ENCODE assay signal across 25 cellular contexts in genomic region chr9:110935829-110936228, GRCh38.
DNase-seq lines count a peak whose midpoint lies in the region; ATAC-seq and TF ChIP-seq lines count a peak whose summit lies in the region.
"Had no signal": no experiment of that assay in that cellular context is flagged by ENCODE, and none has a peak within 500 bp of the region (broad histone marks: within the 10 kb centered on the region; RNA-seq: fewer than 3 reads in every experiment).

No MANE protein-coding gene starts in this region.

- H3K4me3 ChIP-seq in muscle layer of duodenum (ENCODE audit: low read depth in 1 of 2, low read length in 2 of 2) = no peak overlapping the region
- no peak overlapping the region for H3K4me3 ChIP-seq in transverse colon
- H3K4me3 ChIP-seq: BLaER1 treated with 17β-estradiol and CSF1 and Interleukin-3, amounts not matched to agents 10 nM and 100 nM; GM23338; thyroid gland had no signal

- 67 to 81% methylated on average over 3 of the region's 3 CpGs for WGBS in transverse colon (ENCODE audit: low coverage in 1 of 2), 2 donors

- DNase-seq in transverse colon (no peak), A172 (ENCODE audit: low spot score) (no peak), NCI-H526 (lab: John Stamatoyannopoulos, UW) (no peak)
- no peak for DNase-seq in activated CD4-positive, alpha-beta T cell treated with anti-CD3 and anti-CD28 coated beads, Interleukin-2, amount 50 U/mL, for 48 hours
- DNase-seq: activated CD4-positive, alpha-beta T cell treated with anti-CD3 and anti-CD28 coated beads, Interleukin-2, amount 10 ng/mL, durations not matched to agents 7 days and 5 days; activated CD8-positive, alpha-beta memory T cell treated with anti-CD3 and anti-CD28 coated beads, Interleukin-2, amount 10 ng/mL, durations not matched to agents 7 days and 5 days; activated naive CD4-positive, alpha-beta T cell; activated T-cell treated with anti-CD3 and anti-CD28 coated beads, Interleukin-2, amount 50 U/mL, for 48 hours; COR-L47; cortex of kidney; DMS79 treated with DMSO at 0.1 percent for 48 hours; left cardiac atrium; naive B cell; NCI-H187; NCI-H524; stimulated activated CD4-positive, alpha-beta T cell treated with anti-CD3 and anti-CD28 coated beads, Interleukin-15, amount 100 ng/mL, for 24 hours; stimulated activated naive B cell treated with anti-CD40 and anti-IgM and Interleukin-4, amounts not matched to agents 10 μg/mL and 1 μg/mL and 100 μg/mL, for 72 hours; thyroid gland had no signal

- H3K9me3 ChIP-seq in muscle layer of duodenum (ENCODE audit: control insufficient read depth in 1 of 2, low read length in 2 of 2) = peaks cover 0 to 4% of the 10 kb centered on the region in 2 donors
- no peaks in the 10 kb centered on the region for H3K9me3 ChIP-seq in transverse colon
- H3K9me3 ChIP-seq: neutrophil, thyroid gland had no signal

- no peaks in the 10 kb centered on the region for H3K36me3 ChIP-seq in muscle layer of duodenum (ENCODE audit: control insufficient read depth in 1 of 2, insufficient read depth in 2 of 2, low read length in 2 of 2)
- H3K36me3 ChIP-seq in transverse colon = no peaks in the 10 kb centered on the region
- H3K36me3 ChIP-seq: BLaER1 treated with 17β-estradiol and CSF1 and Interleukin-3, amounts not matched to agents 10 nM and 100 nM; neutrophil; thyroid gland had no signal

- no peak for TF ChIP-seq POLR2A in transverse colon (IDR thresholded peaks at IDR 0.05)

- TF ChIP-seq CTCF in transverse colon (IDR thresholded peaks at IDR 0.05) = no peak

- no peaks in the 10 kb centered on the region for H3K4me1 ChIP-seq in muscle layer of duodenum (ENCODE audit: control insufficient read depth in 1 of 2, insufficient read depth in 2 of 2, low read length in 2 of 2)
- H3K4me1 ChIP-seq in transverse colon = peaks cover 0 to 21% (median 1%) of the 10 kb centered on the region in 4 donors

- intact Hi-C loops in transverse colon (cut with DNase I; ENCODE audit: low total_unique reads) = no loop called here

- H3K27me3 ChIP-seq in muscle layer of duodenum (ENCODE audit: low read depth, low read length) (no peaks in the 10 kb centered on the region), transverse colon (no peaks in the 10 kb centered on the region)
- H3K27me3 ChIP-seq: neutrophil, thyroid gland had no signal

- in situ Hi-C loops in transverse colon (cut with MboI; ENCODE audit: low pct_ligation_motif_present in 1 of 4, low pct_unique_long_range_greater_than_20kb in 1 of 4, low sequenced_read_pairs in 3 of 4) = no loop called here

- TF ChIP-seq EP300 in transverse colon (IDR thresholded peaks at IDR 0.05; ENCODE audit: low read depth) = no peak

- H3K27ac ChIP-seq in cingulate gyrus (ENCODE audit: low read depth, low read length) (peak overlapping the region; percentile 39), muscle layer of duodenum (ENCODE audit: low read length) (peak overlapping the region; percentile 56), transverse colon (peak overlapping the region; percentile 46 to 60 (median 56))
- H3K27ac ChIP-seq: BLaER1 treated with 17β-estradiol and CSF1 and Interleukin-3, amounts not matched to agents 10 nM and 100 nM; neutrophil had no signal

- ATAC-seq in GM18867 (IDR thresholded peaks at IDR 0.05; ENCODE audit: unreplicated experiment) = peak; percentile 51
- no peak for ATAC-seq in HG03045 (IDR thresholded peaks at IDR 0.05; ENCODE audit: unreplicated experiment)
- ATAC-seq: activated CD8-positive, alpha-beta memory T cell treated with anti-CD3 and anti-CD28 coated beads, Interleukin-2, amount 10 ng/mL, durations not matched to agents 7 days and 5 days; GM23338; left cardiac atrium; stimulated activated naive B cell treated with anti-CD40 and anti-IgM and Interleukin-4, amounts not matched to agents 10 μg/mL and 1 μg/mL and 100 μg/mL, for 72 hours had no signal
